Comparison of ENCODE assay signal across 8 cellular contexts in genomic region chr16:11396241-11397048, GRCh38. TPM values are rescaled to one million over a fixed set of nuclear protein-coding genes. Genes with fewer than 3 reads are reported as not detected.
A peak's percentile ranks its signal among the peaks of the same experiment; 100 is the strongest.
DNase-seq lines count a peak whose midpoint lies in the region; ATAC-seq and TF ChIP-seq lines count a peak whose summit lies in the region.

No MANE protein-coding gene starts in this region.

- H3K4me1 ChIP-seq in prostate gland (replicated peaks) (no peaks in the 10 kb centered on the region), uterus (no peaks in the 10 kb centered on the region)

- no peaks in the 10 kb centered on the region for H3K9me3 ChIP-seq in prostate gland
- H3K9me3 ChIP-seq in uterus: no peaks in the 10 kb centered on the region

- DNase-seq in DMS53 treated with DMSO at 0.1 percent for 48 hours (lab: John Stamatoyannopoulos, UW; ENCODE audit: unreplicated experiment): peak; percentile 16
- peak; percentile 97 for DNase-seq in HuH-7 (ENCODE audit: low spot score)
- DNase-seq in SKM-1 (lab: John Stamatoyannopoulos, UW; ENCODE audit: unreplicated experiment): peak; percentile 19
- peak; percentile 60 for DNase-seq in activated naive CD8-positive, alpha-beta T cell treated with anti-CD3 and anti-CD28 coated beads for 36 hours
- DNase-seq in cardiac septum (ENCODE audit: low spot score): peak; percentile 87
- DNase-seq in prostate gland (ENCODE audit: low spot score): peak; percentile 61
- peak; percentile 76 to 80 for DNase-seq in uterus

- WGBS in prostate gland: 43% methylated on average over 24 of the region's 24 CpGs

- no peaks in the 10 kb centered on the region for H3K36me3 ChIP-seq in prostate gland
- no peaks in the 10 kb centered on the region for H3K36me3 ChIP-seq in uterus

- H3K36me3 Mint-ChIP-seq in activated naive CD8-positive, alpha-beta T cell treated with anti-CD3 and anti-CD28 coated beads for 36 hours: no peaks in the 10 kb centered on the region

- H3K4me3 ChIP-seq in prostate gland: no peak overlapping the region
- no peak overlapping the region for H3K4me3 ChIP-seq in uterus

- no peak overlapping the region for H3K4me3 Mint-ChIP-seq in activated naive CD8-positive, alpha-beta T cell treated with anti-CD3 and anti-CD28 coated beads for 36 hours

- H3K9me3 Mint-ChIP-seq in activated naive CD8-positive, alpha-beta T cell treated with anti-CD3 and anti-CD28 coated beads for 36 hours: no peaks in the 10 kb centered on the region

- H3K27ac ChIP-seq in prostate gland: no peak overlapping the region
- H3K27ac ChIP-seq in uterus: no peak overlapping the region

- no peaks in the 10 kb centered on the region for H3K27me3 ChIP-seq in prostate gland (replicated peaks; ENCODE audit: insufficient read depth)
- H3K27me3 ChIP-seq in uterus: no peaks in the 10 kb centered on the region

- H3K4me1 Mint-ChIP-seq in activated naive CD8-positive, alpha-beta T cell treated with anti-CD3 and anti-CD28 coated beads for 36 hours: no peaks in the 10 kb centered on the region

- intact Hi-C loops in cardiac septum (cut with DNase I) (loop anchor here (5.0 to 10.0 kb wide), 2 partner anchors 416 to 432 kb away; no protein-coding TSS in a partner anchor), prostate gland (cut with DNase I) (loop anchor here (2.0 to 10.0 kb wide), 5 partner anchors 138 to 668 kb away; no protein-coding TSS in a partner anchor), uterus (cut with DNase I; ENCODE audit: low total_unique reads) (loop anchor here (2.0 kb wide), 1 partner anchor 316 kb away; no protein-coding TSS in a partner anchor)

- H3K27me3 Mint-ChIP-seq in activated naive CD8-positive, alpha-beta T cell treated with anti-CD3 and anti-CD28 coated beads for 36 hours: no peaks in the 10 kb centered on the region

- H3K27ac Mint-ChIP-seq in activated naive CD8-positive, alpha-beta T cell treated with anti-CD3 and anti-CD28 coated beads for 36 hours: no peak overlapping the region

- TF ChIP-seq CTCF in prostate gland (IDR thresholded peaks at IDR 0.05): peak; percentile 95 to 98 (median 96)
- peak; percentile 97 to 99 (median 98) for TF ChIP-seq CTCF in uterus (IDR thresholded peaks at IDR 0.05)

- no peak for ATAC-seq in HG02571 (IDR thresholded peaks at IDR 0.05; ENCODE audit: unreplicated experiment)

- TF ChIP-seq POLR2A in prostate gland (IDR thresholded peaks at IDR 0.05) (no peak), uterus (IDR thresholded peaks at IDR 0.05) (no peak)

RNA-seq across cellular contexts. Expression of gene RMI2, which starts 51.2 kb away (rescaled TPM):
- 10 to 100 TPM; 50.1 to 56.1 TPM for total RNA-seq in activated naive CD8-positive, alpha-beta T cell treated with anti-CD3 and anti-CD28 coated beads for 36 hours
- total RNA-seq in cardiac septum (0.43 TPM), prostate gland (10 to 100 TPM in 1 of 2 donors, 1 to 10 TPM in 1; 6.0 to 16.3 TPM), uterus (10 to 100 TPM in 1 of 4 donors, under 1 TPM in 1, not detected in 2; 0.49 to 15.3 TPM)

Comparison
In these comparisons a context has a peak if more than half of its experiments do, and no peak if none do; other contexts are left out.
1. DNase-seq: peak in every context shown above with its lines; median percentile 97 in HuH-7; 87 in cardiac septum; 78 in uterus; 61 in prostate gland; 60 in activated naive CD8-positive, alpha-beta T cell treated with anti-CD3 and anti-CD28 coated beads for 36 hours; 19 in SKM-1; 16 in DMS53 treated with DMSO at 0.1 percent for 48 hours.